Comparison of ENCODE assay signal across 19 cellular contexts in genomic region chr2:140627136-140627535, GRCh38.
DNase-seq lines count a peak whose midpoint lies in the region; ATAC-seq and TF ChIP-seq lines count a peak whose summit lies in the region.
"Had no signal": no experiment of that assay in that cellular context is flagged by ENCODE, and none has a peak within 500 bp of the region (broad histone marks: within the 10 kb centered on the region; RNA-seq: fewer than 3 reads in every experiment).

No MANE protein-coding gene starts in this region.

- H3K79me2 ChIP-seq in GM23248 (ENCODE audit: insufficient read depth) (no peaks in the 10 kb centered on the region), PC-3 (ENCODE audit: low read length) (no peaks in the 10 kb centered on the region)

- H3K9ac ChIP-seq in GM23248 (no peak overlapping the region), PC-3 (ENCODE audit: low read length) (no peak overlapping the region)
- H3K9ac ChIP-seq: BLaER1 treated with 17β-estradiol and CSF1 and Interleukin-3, amounts not matched to agents 10 nM and 100 nM had no signal

- H2AFZ ChIP-seq in GM23248 (0 out of 2 replicates have a peak overlapping the region, but pooled peaks have one; percentile 35), PC-3 (ENCODE audit: low read length) (0 out of 2 replicates have a peak overlapping the region, but pooled peaks have one; percentile 5)
- H2AFZ ChIP-seq: GM23338 had no signal

- in situ Hi-C loops in GM23248 (cut with MboI): no loop called here

- H3K9me3 ChIP-seq in GM23248 (ENCODE audit: low read depth) (no peaks in the 10 kb centered on the region), PC-3 (ENCODE audit: low read length) (no peaks in the 10 kb centered on the region)
- H3K9me3 ChIP-seq: BLaER1 treated with 17β-estradiol and CSF1 and Interleukin-3, amounts not matched to agents 10 nM and 100 nM had no signal

- BruUV-seq in PC-3 (replicated peaks; lab: Mats Ljungman, UMichigan): no TSS peak

- H3K36me3 ChIP-seq in GM23248 (ENCODE audit: low read depth) (no peaks in the 10 kb centered on the region), PC-3 (ENCODE audit: low read depth, low read length) (no peaks in the 10 kb centered on the region)
- H3K36me3 ChIP-seq: BLaER1 treated with 17β-estradiol and CSF1 and Interleukin-3, amounts not matched to agents 10 nM and 100 nM had no signal

- DNase-seq in A172 (ENCODE audit: low spot score) (peak; percentile 5), GM23248 (peak; percentile 10), PC-3 (no peak), fibroblast of mammary gland (ENCODE audit: low read depth) (peak; percentile 14), hepatic stellate cell (ENCODE audit: low spot score) (no peak), omental fat pad (ENCODE audit: low spot score) (no peak)
- DNase-seq: 8988T; Calu3; CD8-positive, alpha-beta T cell; DMS79 treated with DMSO at 0.1 percent for 48 hours; EL; H7; HFFc6; KBM-7 had no signal

- H3K9me2 ChIP-seq in GM23248 (ENCODE audit: insufficient read depth): no peaks in the 10 kb centered on the region
- H3K9me2 ChIP-seq in PC-3 (replicated peaks; ENCODE audit: low read length): no peaks in the 10 kb centered on the region

- H3K4me2 ChIP-seq in GM23248 (ENCODE audit: unreplicated experiment) (no peak overlapping the region), PC-3 (ENCODE audit: low read length) (no peak overlapping the region)
- H3K4me2 ChIP-seq: BLaER1 treated with 17β-estradiol and CSF1 and Interleukin-3, amounts not matched to agents 10 nM and 100 nM; GM23338 had no signal

- POLR2A ChIA-PET in PC-3 (lab: Charles Lee; ENCODE audit: unreplicated experiment): no interaction called here

- no peaks in the 10 kb centered on the region for H4K20me1 ChIP-seq in GM23248 (ENCODE audit: insufficient read depth)
- no peaks in the 10 kb centered on the region for H4K20me1 ChIP-seq in PC-3 (ENCODE audit: low read length)
- H4K20me1 ChIP-seq: BLaER1 treated with 17β-estradiol and CSF1 and Interleukin-3, amounts not matched to agents 10 nM and 100 nM had no signal

- H3K4me3 ChIP-seq in GM23248 (no peak overlapping the region), PC-3 (ENCODE audit: low read length) (no peak overlapping the region), fibroblast of mammary gland (ENCODE audit: control insufficient read depth, low read depth, low read length) (no peak overlapping the region)
- H3K4me3 ChIP-seq: BLaER1 treated with 17β-estradiol and CSF1 and Interleukin-3, amounts not matched to agents 10 nM and 100 nM; GM23338 had no signal

- H3K4me1 ChIP-seq in GM23248 (ENCODE audit: insufficient read depth) (no peaks in the 10 kb centered on the region), PC-3 (ENCODE audit: insufficient read depth, low read length) (peaks cover 21% of the 10 kb centered on the region)
- H3K4me1 ChIP-seq: BLaER1 treated with 17β-estradiol and CSF1 and Interleukin-3, amounts not matched to agents 10 nM and 100 nM had no signal

- intact Hi-C loops in PC-3 (cut with micrococcal nuclease): loop anchor here (10.0 kb wide), 2 partner anchors 122 to 188 kb away; no protein-coding TSS in a partner anchor

- H3F3A ChIP-seq in GM23248 (ENCODE audit: insufficient read depth) (no peaks in the 10 kb centered on the region), PC-3 (ENCODE audit: low read length, unreplicated experiment) (no peaks in the 10 kb centered on the region)

- H3K27ac ChIP-seq in GM23248: no peak overlapping the region
- H3K27ac ChIP-seq in PC-3 (ENCODE audit: low read length): no peak overlapping the region
- H3K27ac ChIP-seq: BLaER1 treated with 17β-estradiol and CSF1 and Interleukin-3, amounts not matched to agents 10 nM and 100 nM; HL-60 had no signal

- 5 to 11% methylated on average over 5 of the region's 5 CpGs for WGBS in GM23248 (ENCODE audit: low coverage in 1 of 2, low lambda C conversion rate in 2 of 2, missing lambda C conversion rate in 2 of 2), 2 experiments

- no peak for ATAC-seq in PC-3
- ATAC-seq in HG03045 (IDR thresholded peaks at IDR 0.05; ENCODE audit: unreplicated experiment): no peak
- ATAC-seq in omental fat pad (ENCODE audit: low FRiP score): no peak
- ATAC-seq: CD8-positive, alpha-beta T cell; GM23338; HCT116 had no signal

- TF ChIP-seq CTCF in PC-3 (conservative IDR thresholded peaks at IDR 0.05; ENCODE audit: low read depth, low read length): no peak
- no peak for TF ChIP-seq CTCF in fibroblast of mammary gland (conservative IDR thresholded peaks at IDR 0.05; ENCODE audit: control insufficient read depth, insufficient read depth, low read depth, low read length)
- TF ChIP-seq CTCF in omental fat pad (IDR thresholded peaks at IDR 0.05): no peak

- CTCF ChIA-PET in PC-3 (lab: Charles Lee): no interaction called here

- no peaks in the 10 kb centered on the region for H3K27me3 ChIP-seq in GM23248 (replicated peaks; ENCODE audit: insufficient read depth)
- H3K27me3 ChIP-seq in PC-3 (ENCODE audit: low read length): no peaks in the 10 kb centered on the region
- H3K27me3 ChIP-seq: BLaER1 treated with 17β-estradiol and CSF1 and Interleukin-3, amounts not matched to agents 10 nM and 100 nM had no signal

Comparison
In these comparisons a context has a peak if more than half of its experiments do, and no peak if none do; other contexts are left out.
1. DNase-seq: peak in A172 (single experiment), GM23248 (single experiment) and fibroblast of mammary gland (single experiment); none in PC-3 (single experiment), hepatic stellate cell (single experiment) and omental fat pad (single experiment).